ENCODE assay signal across 1 cellular context in genomic region chr3:11611271-11611893, GRCh38.
TF ChIP-seq lines count a peak whose summit lies in the region.

No MANE protein-coding gene starts in this region.

TF ChIP-seq in HepG2, 621 proteins besides CTCF, POLR2A, EP300 and RAD21:
- TF ChIP-seq ZNF335 (CRISPR knock-in tag; IDR thresholded peaks at IDR 0.05) (no peak), RBM22 (optimal IDR thresholded peaks at IDR 0.05; ENCODE audit: low read length) (peak; percentile 48)
- TF ChIP-seq, protein P1, sequence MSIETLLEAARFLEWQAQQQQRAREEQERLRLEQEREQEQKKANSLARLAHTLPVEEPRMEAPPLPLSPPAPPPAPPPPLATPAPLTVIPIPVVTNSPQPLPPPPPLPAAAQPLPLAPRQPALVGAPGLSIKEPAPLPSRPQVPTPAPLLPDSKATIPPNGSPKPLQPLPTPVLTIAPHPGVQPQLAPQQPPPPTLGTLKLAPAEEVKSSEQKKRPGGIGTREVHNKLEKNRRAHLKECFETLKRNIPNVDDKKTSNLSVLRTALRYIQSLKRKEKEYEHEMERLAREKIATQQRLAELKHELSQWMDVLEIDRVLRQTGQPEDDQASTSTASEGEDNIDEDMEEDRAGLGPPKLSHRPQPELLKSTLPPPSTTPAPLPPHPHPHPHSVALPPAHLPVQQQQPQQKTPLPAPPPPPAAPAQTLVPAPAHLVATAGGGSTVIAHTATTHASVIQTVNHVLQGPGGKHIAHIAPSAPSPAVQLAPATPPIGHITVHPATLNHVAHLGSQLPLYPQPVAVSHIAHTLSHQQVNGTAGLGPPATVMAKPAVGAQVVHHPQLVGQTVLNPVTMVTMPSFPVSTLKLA (IDR thresholded peaks at IDR 0.05): no peak
